Comparison of ENCODE assay signal across 1 cellular context in genomic region chr1:171313835-171314320, GRCh38.
TF ChIP-seq lines count a peak whose summit lies in the region.

FMO4 (plus strand) TSS chr1:171314183; CDS start chr1:171319826, 5,643 bp downstream.

TF ChIP-seq in HepG2, 621 proteins besides CTCF, POLR2A, EP300 and RAD21 (continued from another document and continues in another):
- TF ChIP-seq TFE3 (CRISPR knock-in tag; IDR thresholded peaks at IDR 0.05) (peak; percentile 68; the same call in 1 of the 2 replicates), ZSCAN25 (CRISPR knock-in tag; IDR thresholded peaks at IDR 0.05) (no peak), DNMT3B (CRISPR knock-in tag; conservative IDR thresholded peaks at IDR 0.05) (0 out of 2 replicates have a peak, but pooled peaks have one; percentile 43), KAT8 (CRISPR knock-in tag; IDR thresholded peaks at IDR 0.05) (peak; percentile 55; the same call in 1 of the 2 replicates), NFYB (CRISPR knock-in tag; IDR thresholded peaks at IDR 0.05) (peak; percentile 69), ZNF12 (CRISPR knock-in tag; IDR thresholded peaks at IDR 0.05) (no peak), NR2F6 (IDR thresholded peaks at IDR 0.05) (no peak), NR2F6 (CRISPR knock-in tag; IDR thresholded peaks at IDR 0.05) (no peak), MAZ (IDR thresholded peaks at IDR 0.05; ENCODE audit: borderline replicate concordance, low read depth, low read length) (no peak), MAZ (CRISPR knock-in tag; IDR thresholded peaks at IDR 0.05; ENCODE audit: low read depth) (no peak), NFATC3 (CRISPR knock-in tag; IDR thresholded peaks at IDR 0.05) (no peak), ELF3 (CRISPR knock-in tag; IDR thresholded peaks at IDR 0.05) (no peak), BCL6 (CRISPR knock-in tag; IDR thresholded peaks at IDR 0.05) (no peak), CBFB (CRISPR knock-in tag; IDR thresholded peaks at IDR 0.05) (no peak), MIXL1 (CRISPR knock-in tag; IDR thresholded peaks at IDR 0.05) (0 out of 2 replicates have a peak, but pooled peaks have one; percentile 59), RELA (CRISPR knock-in tag; IDR thresholded peaks at IDR 0.05) (no peak), RNF2 (conservative IDR thresholded peaks at IDR 0.05; ENCODE audit: low read depth) (no peak), RXRB (CRISPR knock-in tag; IDR thresholded peaks at IDR 0.05; ENCODE audit: borderline replicate concordance) (0 out of 2 replicates have a peak, but pooled peaks have one; percentile 18), KIAA2018 (CRISPR knock-in tag; IDR thresholded peaks at IDR 0.05; ENCODE audit: borderline replicate concordance) (no peak), ZNF605 (CRISPR knock-in tag; IDR thresholded peaks at IDR 0.05) (no peak), STAG1 (CRISPR knock-in tag; IDR thresholded peaks at IDR 0.05) (peak; percentile 63), MIER2 (CRISPR knock-in tag; IDR thresholded peaks at IDR 0.05) (peak; percentile 48; the same call in 1 of the 2 replicates), IRX3 (CRISPR knock-in tag; IDR thresholded peaks at IDR 0.05; ENCODE audit: borderline replicate concordance, low read depth) (no peak), ZNF660 (CRISPR knock-in tag; IDR thresholded peaks at IDR 0.05; ENCODE audit: borderline replicate concordance, low read depth) (no peak), SAP130 (CRISPR knock-in tag; IDR thresholded peaks at IDR 0.05; ENCODE audit: low read depth) (peak; percentile 41), HHEX (CRISPR knock-in tag; IDR thresholded peaks at IDR 0.05) (no peak), GATAD2A (CRISPR knock-in tag; IDR thresholded peaks at IDR 0.05) (peak; percentile 33), CEBPG (CRISPR knock-in tag; IDR thresholded peaks at IDR 0.05) (peak; percentile 48), GABPB1 (CRISPR knock-in tag; IDR thresholded peaks at IDR 0.05) (peak; percentile 78), FIP1L1 (IDR thresholded peaks at IDR 0.05; ENCODE audit: borderline replicate concordance, insufficient read depth, low read depth, low read length) (no peak), RXRA (CRISPR knock-in tag; IDR thresholded peaks at IDR 0.05) (no peak), ZNF431 (CRISPR knock-in tag; IDR thresholded peaks at IDR 0.05; ENCODE audit: borderline replicate concordance, low read depth) (no peak)
- TF ChIP-seq, protein P1, sequence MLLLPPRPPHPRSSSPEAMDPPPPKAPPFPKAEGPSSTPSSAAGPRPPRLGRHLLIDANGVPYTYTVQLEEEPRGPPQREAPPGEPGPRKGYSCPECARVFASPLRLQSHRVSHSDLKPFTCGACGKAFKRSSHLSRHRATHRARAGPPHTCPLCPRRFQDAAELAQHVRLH (CRISPR knock-in tag; IDR thresholded peaks at IDR 0.05; ENCODE audit: borderline replicate concordance, low read depth): 0 out of 2 replicates have a peak, but pooled peaks have one; percentile 26
- TF ChIP-seq, protein P2, sequence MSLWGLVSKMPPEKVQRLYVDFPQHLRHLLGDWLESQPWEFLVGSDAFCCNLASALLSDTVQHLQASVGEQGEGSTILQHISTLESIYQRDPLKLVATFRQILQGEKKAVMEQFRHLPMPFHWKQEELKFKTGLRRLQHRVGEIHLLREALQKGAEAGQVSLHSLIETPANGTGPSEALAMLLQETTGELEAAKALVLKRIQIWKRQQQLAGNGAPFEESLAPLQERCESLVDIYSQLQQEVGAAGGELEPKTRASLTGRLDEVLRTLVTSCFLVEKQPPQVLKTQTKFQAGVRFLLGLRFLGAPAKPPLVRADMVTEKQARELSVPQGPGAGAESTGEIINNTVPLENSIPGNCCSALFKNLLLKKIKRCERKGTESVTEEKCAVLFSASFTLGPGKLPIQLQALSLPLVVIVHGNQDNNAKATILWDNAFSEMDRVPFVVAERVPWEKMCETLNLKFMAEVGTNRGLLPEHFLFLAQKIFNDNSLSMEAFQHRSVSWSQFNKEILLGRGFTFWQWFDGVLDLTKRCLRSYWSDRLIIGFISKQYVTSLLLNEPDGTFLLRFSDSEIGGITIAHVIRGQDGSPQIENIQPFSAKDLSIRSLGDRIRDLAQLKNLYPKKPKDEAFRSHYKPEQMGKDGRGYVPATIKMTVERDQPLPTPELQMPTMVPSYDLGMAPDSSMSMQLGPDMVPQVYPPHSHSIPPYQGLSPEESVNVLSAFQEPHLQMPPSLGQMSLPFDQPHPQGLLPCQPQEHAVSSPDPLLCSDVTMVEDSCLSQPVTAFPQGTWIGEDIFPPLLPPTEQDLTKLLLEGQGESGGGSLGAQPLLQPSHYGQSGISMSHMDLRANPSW (CRISPR knock-in tag; IDR thresholded peaks at IDR 0.05; ENCODE audit: borderline replicate concordance): no peak
- TF ChIP-seq, protein P3, sequence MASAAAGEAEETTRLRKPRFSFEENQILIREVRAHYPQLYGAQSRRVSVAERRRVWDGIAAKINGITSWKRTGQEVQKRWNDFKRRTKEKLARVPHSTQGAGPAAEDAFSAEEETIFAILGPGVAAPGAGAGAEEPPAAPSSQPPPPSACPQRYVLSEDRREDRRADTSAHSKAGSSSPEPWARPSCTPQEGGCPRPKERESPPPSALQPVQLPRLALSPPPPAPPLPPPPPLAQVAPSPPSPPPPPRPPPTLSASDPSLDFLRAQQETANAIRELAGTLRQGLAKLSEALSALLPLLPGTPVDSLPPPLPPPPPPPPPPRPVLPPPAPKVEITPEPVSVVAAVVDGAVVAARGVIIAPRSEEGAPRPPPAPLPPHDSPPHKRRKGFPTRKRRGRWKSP (CRISPR knock-in tag; IDR thresholded peaks at IDR 0.05): no peak
- TF ChIP-seq, protein P4, sequence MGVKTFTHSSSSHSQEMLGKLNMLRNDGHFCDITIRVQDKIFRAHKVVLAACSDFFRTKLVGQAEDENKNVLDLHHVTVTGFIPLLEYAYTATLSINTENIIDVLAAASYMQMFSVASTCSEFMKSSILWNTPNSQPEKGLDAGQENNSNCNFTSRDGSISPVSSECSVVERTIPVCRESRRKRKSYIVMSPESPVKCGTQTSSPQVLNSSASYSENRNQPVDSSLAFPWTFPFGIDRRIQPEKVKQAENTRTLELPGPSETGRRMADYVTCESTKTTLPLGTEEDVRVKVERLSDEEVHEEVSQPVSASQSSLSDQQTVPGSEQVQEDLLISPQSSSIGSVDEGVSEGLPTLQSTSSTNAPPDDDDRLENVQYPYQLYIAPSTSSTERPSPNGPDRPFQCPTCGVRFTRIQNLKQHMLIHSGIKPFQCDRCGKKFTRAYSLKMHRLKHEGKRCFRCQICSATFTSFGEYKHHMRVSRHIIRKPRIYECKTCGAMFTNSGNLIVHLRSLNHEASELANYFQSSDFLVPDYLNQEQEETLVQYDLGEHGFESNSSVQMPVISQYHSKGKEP (CRISPR knock-in tag; IDR thresholded peaks at IDR 0.05): no peak
- TF ChIP-seq, protein P5, sequence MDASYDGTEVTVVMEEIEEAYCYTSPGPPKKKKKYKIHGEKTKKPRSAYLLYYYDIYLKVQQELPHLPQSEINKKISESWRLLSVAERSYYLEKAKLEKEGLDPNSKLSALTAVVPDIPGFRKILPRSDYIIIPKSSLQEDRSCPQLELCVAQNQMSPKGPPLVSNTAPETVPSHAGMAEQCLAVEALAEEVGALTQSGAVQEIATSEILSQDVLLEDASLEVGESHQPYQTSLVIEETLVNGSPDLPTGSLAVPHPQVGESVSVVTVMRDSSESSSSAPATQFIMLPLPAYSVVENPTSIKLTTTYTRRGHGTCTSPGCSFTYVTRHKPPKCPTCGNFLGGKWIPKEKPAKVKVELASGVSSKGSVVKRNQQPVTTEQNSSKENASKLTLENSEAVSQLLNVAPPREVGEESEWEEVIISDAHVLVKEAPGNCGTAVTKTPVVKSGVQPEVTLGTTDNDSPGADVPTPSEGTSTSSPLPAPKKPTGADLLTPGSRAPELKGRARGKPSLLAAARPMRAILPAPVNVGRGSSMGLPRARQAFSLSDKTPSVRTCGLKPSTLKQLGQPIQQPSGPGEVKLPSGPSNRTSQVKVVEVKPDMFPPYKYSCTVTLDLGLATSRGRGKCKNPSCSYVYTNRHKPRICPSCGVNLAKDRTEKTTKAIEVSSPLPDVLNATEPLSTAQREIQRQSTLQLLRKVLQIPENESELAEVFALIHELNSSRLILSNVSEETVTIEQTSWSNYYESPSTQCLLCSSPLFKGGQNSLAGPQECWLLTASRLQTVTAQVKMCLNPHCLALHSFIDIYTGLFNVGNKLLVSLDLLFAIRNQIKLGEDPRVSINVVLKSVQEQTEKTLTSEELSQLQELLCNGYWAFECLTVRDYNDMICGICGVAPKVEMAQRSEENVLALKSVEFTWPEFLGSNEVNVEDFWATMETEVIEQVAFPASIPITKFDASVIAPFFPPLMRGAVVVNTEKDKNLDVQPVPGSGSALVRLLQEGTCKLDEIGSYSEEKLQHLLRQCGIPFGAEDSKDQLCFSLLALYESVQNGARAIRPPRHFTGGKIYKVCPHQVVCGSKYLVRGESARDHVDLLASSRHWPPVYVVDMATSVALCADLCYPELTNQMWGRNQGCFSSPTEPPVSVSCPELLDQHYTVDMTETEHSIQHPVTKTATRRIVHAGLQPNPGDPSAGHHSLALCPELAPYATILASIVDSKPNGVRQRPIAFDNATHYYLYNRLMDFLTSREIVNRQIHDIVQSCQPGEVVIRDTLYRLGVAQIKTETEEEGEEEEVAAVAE (CRISPR knock-in tag; IDR thresholded peaks at IDR 0.05; ENCODE audit: borderline replicate concordance): 0 out of 2 replicates have a peak, but pooled peaks have one; percentile 44
- TF ChIP-seq, protein P6, sequence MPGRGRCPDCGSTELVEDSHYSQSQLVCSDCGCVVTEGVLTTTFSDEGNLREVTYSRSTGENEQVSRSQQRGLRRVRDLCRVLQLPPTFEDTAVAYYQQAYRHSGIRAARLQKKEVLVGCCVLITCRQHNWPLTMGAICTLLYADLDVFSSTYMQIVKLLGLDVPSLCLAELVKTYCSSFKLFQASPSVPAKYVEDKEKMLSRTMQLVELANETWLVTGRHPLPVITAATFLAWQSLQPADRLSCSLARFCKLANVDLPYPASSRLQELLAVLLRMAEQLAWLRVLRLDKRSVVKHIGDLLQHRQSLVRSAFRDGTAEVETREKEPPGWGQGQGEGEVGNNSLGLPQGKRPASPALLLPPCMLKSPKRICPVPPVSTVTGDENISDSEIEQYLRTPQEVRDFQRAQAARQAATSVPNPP (CRISPR knock-in tag; IDR thresholded peaks at IDR 0.05): no peak
